In the genomic region with DNA sequence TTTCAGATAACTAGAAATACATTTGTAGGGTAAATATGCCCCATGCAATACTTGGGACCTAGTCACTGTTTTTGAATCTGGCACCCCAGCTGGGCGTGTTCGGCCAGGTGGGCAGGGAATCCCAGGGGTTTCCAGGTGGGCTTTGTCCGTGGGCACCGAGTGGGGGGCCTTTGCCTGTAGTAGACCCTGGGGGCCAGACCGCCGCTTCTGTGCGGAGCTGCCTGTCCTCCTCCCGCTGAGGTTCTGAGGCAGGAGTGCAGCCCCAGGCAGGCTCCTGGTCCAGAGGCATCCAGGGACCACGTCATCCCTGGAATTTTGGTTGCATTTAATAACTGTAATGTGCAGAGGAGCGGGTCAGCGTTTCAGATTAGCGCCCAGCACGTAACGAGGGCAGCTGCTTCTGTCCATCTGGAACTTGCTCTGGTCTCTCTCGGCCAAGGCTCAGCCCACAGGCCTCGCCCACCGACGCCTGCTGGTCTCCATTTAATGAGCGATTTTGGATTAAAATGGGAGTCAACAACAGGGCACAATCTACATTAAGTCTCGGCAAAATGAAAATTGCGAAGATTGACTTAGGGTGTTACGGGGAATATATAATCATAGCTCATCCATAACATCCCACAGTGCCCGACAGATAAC, we compare ENCODE assay signal across 28 cellular contexts. TPM values are rescaled to one million over a fixed set of nuclear protein-coding genes. Genes with fewer than 3 reads are reported as not detected.
"Had no signal": no experiment of that assay in that cellular context is flagged by ENCODE, and none has a peak within 500 bp of the region (broad histone marks: within the 10 kb centered on the region; RNA-seq: fewer than 3 reads in every experiment).

No MANE protein-coding gene starts in this region.

- H3K4me3 ChIP-seq: esophagus muscularis mucosa, gastrocnemius medialis, left ventricle myocardium inferior, lung, ovary, right lobe of liver, spleen, tibial artery, upper lobe of left lung, uterus had no signal

- H3K9me3 Mint-ChIP-seq: immature natural killer cell; neural crest cell; stimulated activated memory B cell treated with anti-CD40 and anti-IgM and Interleukin-4, amounts not matched to agents 10 μg/mL and 1 μg/mL and 100 μg/mL, for 72 hours; stimulated activated naive CD8-positive, alpha-beta T cell treated with anti-CD3 and anti-CD28 coated beads, Interleukin-15, Interleukin-2, amounts not matched to agents 100 ng/mL and 50 ng/mL, for 24 hours had no signal

- H3K9me3 ChIP-seq: esophagus muscularis mucosa, gastrocnemius medialis, left ventricle myocardium inferior, ovary, right lobe of liver, spleen, tibial artery, upper lobe of left lung, uterus had no signal

- FAIRE-seq: keratinocyte had no signal

- H3K27ac Mint-ChIP-seq: immature natural killer cell; naive B cell; progenitor cell of endocrine pancreas; stimulated activated memory B cell treated with anti-CD40 and anti-IgM and Interleukin-4, amounts not matched to agents 10 μg/mL and 1 μg/mL and 100 μg/mL, for 72 hours; stimulated activated naive CD8-positive, alpha-beta T cell treated with anti-CD3 and anti-CD28 coated beads, Interleukin-15, Interleukin-2, amounts not matched to agents 100 ng/mL and 50 ng/mL, for 24 hours had no signal

- ATAC-seq: gastrocnemius medialis; left cardiac atrium; right lobe of liver; stimulated activated memory B cell treated with anti-CD40 and anti-IgM and Interleukin-4, amounts not matched to agents 10 μg/mL and 1 μg/mL and 100 μg/mL, for 72 hours had no signal

- H3K27me3 ChIP-seq: ovary, right lobe of liver had no signal

- DNase-seq: effector memory CD4-positive, alpha-beta T cell; gastrocnemius medialis; immature natural killer cell; left cardiac atrium; left ventricle myocardium inferior; mesenchymal stem cell; midbrain; naive B cell; nucleus accumbens; ovary; right lobe of liver; spleen; stimulated activated CD4-positive, alpha-beta T cell treated with anti-CD3 and anti-CD28 coated beads, Interleukin-15, amount 100 ng/mL, for 24 hours; stimulated activated CD4-positive, alpha-beta T cell treated with anti-CD3 and anti-CD28 coated beads, Interleukin-1b, Interleukin-23, amount 100 ng/mL, for 48 hours; stimulated activated CD4-positive, alpha-beta T cell treated with anti-CD3 and anti-CD28 coated beads, Interleukin-4, amount 100 ng/mL, for 24 hours; tibial artery; upper lobe of left lung; uterus had no signal

- H3K27ac ChIP-seq: epithelial cell of prostate, esophagus muscularis mucosa, gastrocnemius medialis, left ventricle myocardium inferior, ovary, right lobe of liver, spleen, tibial artery, upper lobe of left lung, uterus had no signal

- H3K4me1 Mint-ChIP-seq: neural crest cell had no signal

- H3K4me1 ChIP-seq: esophagus muscularis mucosa, gastrocnemius medialis, left ventricle myocardium inferior, right lobe of liver, tibial artery, upper lobe of left lung, uterus had no signal

- H3K36me3 Mint-ChIP-seq: immature natural killer cell; naive B cell; stimulated activated memory B cell treated with anti-CD40 and anti-IgM and Interleukin-4, amounts not matched to agents 10 μg/mL and 1 μg/mL and 100 μg/mL, for 72 hours had no signal

- H3K4me3 Mint-ChIP-seq: immature natural killer cell; naive B cell; neural crest cell; stimulated activated memory B cell treated with anti-CD40 and anti-IgM and Interleukin-4, amounts not matched to agents 10 μg/mL and 1 μg/mL and 100 μg/mL, for 72 hours; stimulated activated naive CD8-positive, alpha-beta T cell treated with anti-CD3 and anti-CD28 coated beads, Interleukin-15, Interleukin-2, amounts not matched to agents 100 ng/mL and 50 ng/mL, for 24 hours had no signal

- H3K36me3 ChIP-seq: esophagus muscularis mucosa, gastrocnemius medialis, left ventricle myocardium inferior, ovary, right lobe of liver, spleen, tibial artery, upper lobe of left lung, uterus had no signal

RNA-seq across cellular contexts. Expression of gene BHLHE23, which starts 12.8 kb away (rescaled TPM):
- total RNA-seq: esophagus muscularis mucosa, fibroblast of villous mesenchyme, gastrocnemius medialis, left cardiac atrium, left ventricle myocardium inferior, lung, neural crest cell, ovary, progenitor cell of endocrine pancreas, right lobe of liver, skeletal muscle tissue, spleen, upper lobe of left lung, uterus had no signal
- polyA plus RNA-seq: immature natural killer cell, keratinocyte, lung, ovary, spleen had no signal

RNA-seq across cellular contexts. Expression of gene SLC17A9, which starts 41.5 kb away (rescaled TPM):
- total RNA-seq: skeletal muscle tissue had no signal
- polyA plus RNA-seq: keratinocyte had no signal
